1 cellular context compared by ENCODE assay signal in the genomic region with DNA sequence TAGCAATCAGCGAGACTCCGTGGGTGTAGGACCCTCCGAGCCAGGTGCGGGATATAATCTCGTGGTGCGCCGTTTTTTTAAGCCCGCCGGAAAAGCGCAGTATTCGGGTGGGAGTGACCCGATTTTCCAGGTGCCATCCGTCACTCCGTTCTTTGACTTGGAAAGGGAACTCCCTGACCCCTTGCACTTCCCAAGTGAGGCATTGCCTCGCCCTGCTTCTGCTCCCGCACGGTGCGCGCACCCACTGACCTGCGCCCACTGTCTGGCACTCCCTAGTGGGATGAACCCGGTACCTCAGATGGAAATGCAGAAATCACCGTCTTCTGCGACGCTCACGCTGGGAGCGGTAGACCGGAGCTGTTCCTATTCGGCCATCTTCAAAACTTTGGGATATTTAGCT. TPM values are rescaled to one million over a fixed set of nuclear protein-coding genes. Genes with fewer than 3 reads are reported as not detected.
"Had no signal": no experiment of that assay in that cellular context is flagged by ENCODE, and none has a peak within 500 bp of the region (broad histone marks: within the 10 kb centered on the region; RNA-seq: fewer than 3 reads in every experiment).

No MANE protein-coding gene starts in this region.

RNA-seq across cellular contexts. Expression of gene ZNF404, which starts 16.8 kb away (rescaled TPM):
- total RNA-seq: G401 had no signal
